Comparison of ENCODE assay signal across 1 cellular context in the genomic region with DNA sequence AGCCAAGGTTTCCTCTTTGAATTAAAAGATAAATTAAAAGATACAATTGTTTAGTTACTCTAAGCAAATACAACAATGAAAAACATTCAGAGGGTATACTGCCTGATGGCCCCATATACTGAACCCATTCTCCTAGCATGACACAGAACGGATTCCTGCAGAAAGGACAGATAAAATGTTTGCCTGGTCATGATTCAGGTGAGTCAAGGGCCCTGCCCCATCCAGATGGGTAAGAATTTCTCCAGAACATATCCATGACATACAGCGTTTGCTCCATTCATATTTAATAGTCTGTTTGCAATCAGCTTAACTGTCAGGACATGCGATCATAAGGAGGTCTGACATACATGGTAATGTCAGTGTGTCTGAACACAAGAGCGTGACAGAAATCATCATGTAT.
TF ChIP-seq lines count a peak whose summit lies in the region.

No MANE protein-coding gene starts in this region.

TF ChIP-seq in HepG2, 621 proteins besides CTCF, POLR2A, EP300 and RAD21:
- no peak for TF ChIP-seq ASH2L (IDR thresholded peaks at IDR 0.05; ENCODE audit: insufficient read length, low read depth, low read length)
- peak; percentile 64 for TF ChIP-seq RBM22 (optimal IDR thresholded peaks at IDR 0.05; ENCODE audit: low read length)
- TF ChIP-seq POLR2AphosphoS5 (IDR thresholded peaks at IDR 0.05; ENCODE audit: low read depth, low read length): peak; percentile 34; the same call in 1 of the 2 replicates
- TF ChIP-seq TEAD3 (CRISPR knock-in tag; optimal IDR thresholded peaks at IDR 0.05; ENCODE audit: borderline replicate concordance): no peak
- no peak for TF ChIP-seq NR2C2 (CRISPR knock-in tag; IDR thresholded peaks at IDR 0.05; ENCODE audit: borderline replicate concordance)
- TF ChIP-seq EHMT2 (IDR thresholded peaks at IDR 0.05; ENCODE audit: borderline replicate concordance, low read depth, low read length): no peak
